ENCODE assay signal across 8 cellular contexts in the genomic region with DNA sequence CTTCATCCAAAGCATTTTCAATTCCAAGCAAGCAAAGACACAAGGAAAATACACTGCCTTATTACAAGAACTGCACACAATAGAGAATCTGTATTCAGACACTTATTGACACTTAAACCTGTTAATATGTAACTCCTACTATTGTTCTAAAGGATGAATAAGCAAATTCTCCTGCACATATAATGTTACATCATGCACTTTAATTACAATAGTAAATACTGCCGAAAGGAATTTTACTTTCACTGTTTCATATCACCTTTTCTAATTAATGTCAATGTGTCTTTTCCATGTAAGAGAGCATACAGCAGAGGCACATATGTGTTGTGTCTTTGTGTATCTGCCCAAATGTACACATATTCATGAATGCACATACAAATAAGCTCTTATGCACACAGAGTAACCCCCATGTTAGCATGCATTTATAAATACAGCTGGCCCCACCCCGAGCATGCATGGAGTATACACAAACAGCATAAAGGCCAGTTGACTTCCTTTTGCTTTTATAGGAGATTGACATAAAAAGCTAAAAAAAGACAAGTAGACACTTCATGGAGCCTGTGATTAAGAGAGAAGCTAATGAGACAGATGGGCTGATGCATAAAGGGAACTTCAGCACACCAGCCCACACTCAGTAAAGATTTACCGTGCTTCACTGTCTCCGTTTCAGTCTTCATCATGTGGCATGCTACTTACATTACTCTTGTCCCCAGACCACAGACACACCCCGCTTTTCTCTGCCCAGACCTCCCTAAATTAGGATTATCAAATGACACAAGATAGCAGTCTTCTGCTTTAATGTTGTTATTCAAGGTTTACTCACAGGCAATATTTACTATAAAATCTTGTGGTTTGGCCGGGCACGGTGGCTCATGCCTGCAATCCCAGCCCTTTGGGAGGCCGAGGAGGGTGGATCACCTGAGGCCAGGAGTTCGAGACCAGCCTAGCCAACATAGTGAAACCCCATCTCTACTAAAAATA.
A peak's percentile ranks its signal among the peaks of the same experiment; 100 is the strongest.
DNase-seq lines count a peak whose midpoint lies in the region; ATAC-seq, FAIRE-seq and TF ChIP-seq lines count a peak whose summit lies in the region.

No MANE protein-coding gene starts in this region.

- peak; percentile 87 for ATAC-seq in GM21360 (IDR thresholded peaks at IDR 0.05; ENCODE audit: unreplicated experiment)
- peak; percentile 69 for ATAC-seq in HG03280 (IDR thresholded peaks at IDR 0.05; ENCODE audit: unreplicated experiment)

- no peaks in the 10 kb centered on the region for H3K9me3 ChIP-seq in Karpas-422 (ENCODE audit: low read length)

- H3K9ac ChIP-seq in Karpas-422 (ENCODE audit: low read length), result no peak overlapping the region

- H3K4me3 ChIP-seq in Karpas-422 (ENCODE audit: low read length), result no peak overlapping the region

- no peaks in the 10 kb centered on the region for H4K20me1 ChIP-seq in Karpas-422 (ENCODE audit: insufficient read depth, low read depth, low read length)

- no peaks in the 10 kb centered on the region for H3K36me3 ChIP-seq in Karpas-422 (ENCODE audit: insufficient read depth, low read length)

- H3K27me3 ChIP-seq in Karpas-422 (ENCODE audit: low read length), result no peaks in the 10 kb centered on the region

- no peak overlapping the region for H2AFZ ChIP-seq in Karpas-422 (ENCODE audit: low read length)

- CTCF ChIA-PET in GM10248 (lab: Yijun Ruan, JAX), result interaction anchor here (1.1 to 1.3 kb wide), 2 partner anchors 15 to 32 kb away, joined by 3 read pairs; no protein-coding TSS in a partner anchor

- no peaks in the 10 kb centered on the region for H3K79me2 ChIP-seq in Karpas-422 (ENCODE audit: low read length)

- DNase-seq in GM10248 (ENCODE audit: extremely low spot score) (peak; percentile 58), HUDEP-2 (lab: John Stamatoyannopoulos, UW; ENCODE audit: unreplicated experiment in 76 of 76) (no peak), frontal cortex (ENCODE audit: low spot score in 2 of 2) (no peak), Karpas-422 (no peak)
- DNase-seq in effector CD4-positive, alpha-beta T cell, result no peak

- no peak for TF ChIP-seq CTCF in GM10248 (IDR thresholded peaks at IDR 0.05; ENCODE audit: control extremely low read depth, extremely low read depth, low read depth, missing control alignments)

- no peaks in the 10 kb centered on the region for H3K4me1 ChIP-seq in Karpas-422 (ENCODE audit: low read length)

- FAIRE-seq in colon (lab: Jason Lieb, UNC), result peak; percentile 5
- no peak for FAIRE-seq in frontal cortex (lab: Jason Lieb, UNC)

- no peak overlapping the region for H3K4me2 ChIP-seq in Karpas-422 (ENCODE audit: low read depth, low read length, poor library complexity, severe bottlenecking)

- no peak overlapping the region for H3K27ac ChIP-seq in Karpas-422 (ENCODE audit: low read length)

- H3K9me2 ChIP-seq in Karpas-422 (replicated peaks; ENCODE audit: insufficient read depth, low read length), result no peaks in the 10 kb centered on the region

- POLR2A ChIA-PET in GM10248 (lab: Yijun Ruan, JAX), result no interaction called here
